ENCODE assay signal across 11 cellular contexts in genomic region chr15:80179025-80179759, GRCh38. TPM values are rescaled to one million over a fixed set of nuclear protein-coding genes. Genes with fewer than 3 reads are reported as not detected.
DNase-seq lines count a peak whose midpoint lies in the region; ATAC-seq, FAIRE-seq and TF ChIP-seq lines count a peak whose summit lies in the region.
"Had no signal": no experiment of that assay in that cellular context is flagged by ENCODE, and none has a peak within 500 bp of the region (broad histone marks: within the 10 kb centered on the region; RNA-seq: fewer than 3 reads in every experiment).

No MANE protein-coding gene starts in this region.

- H3K4me1 Mint-ChIP-seq in stimulated activated naive CD8-positive, alpha-beta T cell treated with anti-CD3 and anti-CD28 coated beads, Interleukin-15, Interleukin-2, amounts not matched to agents 100 ng/mL and 50 ng/mL, for 24 hours (ENCODE audit: low read depth) = no peaks in the 10 kb centered on the region
- no peaks in the 10 kb centered on the region for H3K4me1 Mint-ChIP-seq in stimulated activated naive CD8-positive, alpha-beta T cell treated with anti-CD3 and anti-CD28 coated beads, Interleukin-15, amount 100 ng/mL, for 72 hours
- H3K4me1 Mint-ChIP-seq: CD4-positive, CD25-positive, alpha-beta regulatory T cell had no signal

- H3K9me1 ChIP-seq in keratinocyte (ENCODE audit: control insufficient read depth, extremely low read depth, insufficient read depth, low read length) = no peaks in the 10 kb centered on the region

- no peak overlapping the region for H3K9ac ChIP-seq in keratinocyte (ENCODE audit: control insufficient read depth, extremely low read depth, insufficient read depth, low read length)

- H3K27ac Mint-ChIP-seq in stimulated activated naive CD8-positive, alpha-beta T cell treated with anti-CD3 and anti-CD28 coated beads, Interleukin-15, Interleukin-2, amounts not matched to agents 100 ng/mL and 50 ng/mL, for 24 hours = peak overlapping the region; percentile 36
- no peak overlapping the region for H3K27ac Mint-ChIP-seq in stimulated activated naive CD8-positive, alpha-beta T cell treated with anti-CD3 and anti-CD28 coated beads, Interleukin-15, amount 100 ng/mL, for 72 hours
- H3K27ac Mint-ChIP-seq: activated B cell treated with CpG ODN at 0.5 μM for 24 hours had no signal

- peaks cover 12% of the 10 kb centered on the region for H3K4me1 ChIP-seq in keratinocyte (ENCODE audit: control insufficient read depth, extremely low read depth, insufficient read depth, low read length)

- no peaks in the 10 kb centered on the region for H3K9me3 ChIP-seq in keratinocyte (ENCODE audit: control insufficient read depth, low read depth, low read length)

- dilution Hi-C loops in keratinocyte (cut with MboI; ENCODE audit: extremely low pct_ligation_motif_present, low sequenced_read_pairs) = no loop called here

- no peaks in the 10 kb centered on the region for H3K27me3 ChIP-seq in keratinocyte (ENCODE audit: control insufficient read depth, extremely low read depth, insufficient read depth, low read length)

- ATAC-seq in stimulated activated naive CD8-positive, alpha-beta T cell treated with anti-CD3 and anti-CD28 coated beads, Interleukin-15, amount 100 ng/mL, for 72 hours = no peak
- ATAC-seq in GM18873 (IDR thresholded peaks at IDR 0.05; ENCODE audit: low FRiP score, unreplicated experiment) = no peak

- no peaks in the 10 kb centered on the region for H3K79me2 ChIP-seq in keratinocyte (ENCODE audit: control insufficient read depth, insufficient read depth, low read length)

- H3K4me3 Mint-ChIP-seq in stimulated activated naive CD8-positive, alpha-beta T cell treated with anti-CD3 and anti-CD28 coated beads, Interleukin-15, Interleukin-2, amounts not matched to agents 100 ng/mL and 50 ng/mL, for 24 hours = no peak overlapping the region
- H3K4me3 Mint-ChIP-seq in stimulated activated naive CD8-positive, alpha-beta T cell treated with anti-CD3 and anti-CD28 coated beads, Interleukin-15, amount 100 ng/mL, for 72 hours = no peak overlapping the region
- H3K4me3 Mint-ChIP-seq: activated B cell treated with CpG ODN at 0.5 μM for 24 hours; CD4-positive, CD25-positive, alpha-beta regulatory T cell had no signal

- H3K27me3 Mint-ChIP-seq in stimulated activated naive CD8-positive, alpha-beta T cell treated with anti-CD3 and anti-CD28 coated beads, Interleukin-15, Interleukin-2, amounts not matched to agents 100 ng/mL and 50 ng/mL, for 24 hours = no peaks in the 10 kb centered on the region
- H3K27me3 Mint-ChIP-seq in stimulated activated naive CD8-positive, alpha-beta T cell treated with anti-CD3 and anti-CD28 coated beads, Interleukin-15, amount 100 ng/mL, for 72 hours = no peaks in the 10 kb centered on the region
- H3K27me3 Mint-ChIP-seq: activated B cell treated with CpG ODN at 0.5 μM for 24 hours; CD4-positive, CD25-positive, alpha-beta regulatory T cell had no signal

- peaks cover 25% of the 10 kb centered on the region for H3K36me3 Mint-ChIP-seq in stimulated activated naive CD8-positive, alpha-beta T cell treated with anti-CD3 and anti-CD28 coated beads, Interleukin-15, Interleukin-2, amounts not matched to agents 100 ng/mL and 50 ng/mL, for 24 hours (ENCODE audit: low read depth)

- H3K9me3 Mint-ChIP-seq in stimulated activated naive CD8-positive, alpha-beta T cell treated with anti-CD3 and anti-CD28 coated beads, Interleukin-15, Interleukin-2, amounts not matched to agents 100 ng/mL and 50 ng/mL, for 24 hours = no peaks in the 10 kb centered on the region
- H3K9me3 Mint-ChIP-seq in stimulated activated naive CD8-positive, alpha-beta T cell treated with anti-CD3 and anti-CD28 coated beads, Interleukin-15, amount 100 ng/mL, for 72 hours = no peaks in the 10 kb centered on the region
- H3K9me3 Mint-ChIP-seq: activated B cell treated with CpG ODN at 0.5 μM for 24 hours had no signal

- no peak for DNase-seq in stimulated activated naive CD8-positive, alpha-beta T cell treated with anti-CD3 and anti-CD28 coated beads, Interleukin-15, amount 100 ng/mL, for 72 hours
- DNase-seq in astrocyte of the cerebellum (ENCODE audit: low read depth) = peak; percentile 84
- no peak for DNase-seq in keratinocyte (ENCODE audit: low read depth, low spot score)
- no peak for DNase-seq in NCI-H1417 (lab: John Stamatoyannopoulos, UW)
- DNase-seq in CD1c-positive myeloid dendritic cell (ENCODE audit: extremely low spot score) = no peak
- no peak for DNase-seq in stimulated activated naive CD4-positive, alpha-beta T cell treated with Interleukin-2 at 50 U/mL for 16 hours (lab: John Stamatoyannopoulos, UW)
- DNase-seq: activated B cell treated with CpG ODN at 0.5 μM for 24 hours; CD4-positive, CD25-positive, alpha-beta regulatory T cell; NCI-H69 had no signal

- H3K36me3 ChIP-seq in keratinocyte (ENCODE audit: control insufficient read depth in 2 of 2, extremely low read depth in 1 of 2, insufficient read depth in 2 of 2, low read length in 2 of 2) = peaks cover 16 to 29% of the 10 kb centered on the region in 2 experiments

- in situ Hi-C loops in astrocyte of the cerebellum (cut with HindIII; ENCODE audit: low sequenced_read_pairs) = no loop called here

- H4K20me1 ChIP-seq in keratinocyte (ENCODE audit: control insufficient read depth, extremely low read depth, insufficient read depth, low read length) = no peaks in the 10 kb centered on the region

- peak overlapping the region; percentile 38 for H3K4me2 ChIP-seq in keratinocyte (ENCODE audit: control insufficient read depth, extremely low read depth, insufficient read depth, low read depth, low read length)

- no peak for TF ChIP-seq CTCF in astrocyte of the cerebellum (IDR thresholded peaks at IDR 0.05; ENCODE audit: low read depth, low read length, missing control alignments)
- no peak for TF ChIP-seq CTCF in keratinocyte (optimal IDR thresholded peaks at IDR 0.05 in 1 of 3, IDR thresholded peaks at IDR 0.05 in 1 of 3, conservative IDR thresholded peaks at IDR 0.05 in 1 of 3; ENCODE audit: extremely low read depth in 1 of 3, insufficient read depth in 2 of 3, low read length in 3 of 3)

- peak overlapping the region; percentile 28 for H3K27ac ChIP-seq in keratinocyte (ENCODE audit: control insufficient read depth, insufficient read depth, low read length)

- H3K4me3 ChIP-seq in astrocyte of the cerebellum (ENCODE audit: low read depth, low read length) (no peak overlapping the region), keratinocyte (ENCODE audit: control insufficient read depth in 2 of 3, extremely low read depth in 1 of 3, insufficient read depth in 2 of 3, low read depth in 1 of 3, low read length in 3 of 3) (peak overlapping the region in 1 of 3 experiments; percentile 38)

- FAIRE-seq in keratinocyte (lab: Jason Lieb, UNC) = peak; percentile 84

- no peak overlapping the region for H2AFZ ChIP-seq in keratinocyte (ENCODE audit: control insufficient read depth, low read length)

RNA-seq across cellular contexts. Expression of gene FAH, which starts 26.4 kb away (rescaled TPM):
- polyA plus RNA-seq in keratinocyte = 29.4 to 36.1 TPM (median 32.0 TPM) in 3 replicates
- 6.0 TPM for polyA plus RNA-seq in keratinocyte (2011; ENCODE audit: low read depth)
- polyA plus RNA-seq in keratinocyte (2011; cell fraction: cytosol; rRNA removed) = 24.5 and 28.3 TPM in 2 replicates
- 29.0 and 33.6 TPM in 2 replicates for polyA plus RNA-seq in keratinocyte (2011; cell fraction: nucleus; rRNA removed)
- polyA plus RNA-seq in keratinocyte (2012; ENCODE audit: low replicate concordance) = 19.4 and 41.0 TPM in 2 replicates
- polyA minus RNA-seq in keratinocyte = 43.7 to 57.4 TPM (median 49.2 TPM) in 3 replicates
- polyA minus RNA-seq in keratinocyte (2011; cell fraction: cytosol; rRNA and poly(A)+ RNA removed) = 31.1 TPM
- 14.5 and 18.1 TPM in 2 replicates for polyA minus RNA-seq in keratinocyte (2011; cell fraction: nucleus; rRNA and poly(A)+ RNA removed)
